ENCODE assay signal across 14 cellular contexts in genomic region chr3:10772230-10773161, GRCh38. TPM values are rescaled to one million over a fixed set of nuclear protein-coding genes. Genes with fewer than 3 reads are reported as not detected.
DNase-seq lines count a peak whose midpoint lies in the region; ATAC-seq, FAIRE-seq and TF ChIP-seq lines count a peak whose summit lies in the region.
"Had no signal": no experiment of that assay in that cellular context is flagged by ENCODE, and none has a peak within 500 bp of the region (broad histone marks: within the 10 kb centered on the region; RNA-seq: fewer than 3 reads in every experiment).

No MANE protein-coding gene starts in this region.

- ATAC-seq in GM12878 (no peak), HG03457 (IDR thresholded peaks at IDR 0.05; ENCODE audit: unreplicated experiment) (no peak), gastroesophageal sphincter (no peak)
- ATAC-seq: activated T-cell treated with anti-CD3 and anti-CD28 coated beads, Interleukin-2, amount 50 U/mL, for 72 hours had no signal

- DNase-seq in EH (ENCODE audit: low read depth), result peak; percentile 2
- peak; percentile 7 for DNase-seq in HT1080 (ENCODE audit: low read depth)
- DNase-seq in GM12878 (ENCODE audit: low read depth, low spot score), result no peak
- DNase-seq in kidney tubule cell (ENCODE audit: low spot score), result peak; percentile 6
- DNase-seq in effector CD8-positive, alpha-beta T cell (lab: John Stamatoyannopoulos, UW), result no peak
- no peak for DNase-seq in SW 1271 (lab: John Stamatoyannopoulos, UW)
- DNase-seq: effector memory CD4-positive, alpha-beta T cell; lower lobe of right lung; MV-4-11; T-helper 1 cell had no signal

- H3K36me3 ChIP-seq in GM12878 (ENCODE audit: control insufficient read depth in 2 of 2, insufficient read depth in 2 of 2, low read length in 1 of 2) (no peaks in the 10 kb centered on the region), gastroesophageal sphincter (no peaks in the 10 kb centered on the region)
- H3K36me3 ChIP-seq: lower lobe of right lung had no signal

- FAIRE-seq in GM12878 (lab: Jason Lieb, UNC), result no peak

- H3K27ac ChIP-seq in GM12878 (ENCODE audit: control insufficient read depth, insufficient read depth) (no peak overlapping the region), gastroesophageal sphincter (no peak overlapping the region)
- H3K27ac ChIP-seq: lower lobe of right lung had no signal

- POLR2A ChIA-PET in GM12878 (lab: Charles Lee), result no interaction called here

- 21% methylated on average over 18 of the region's 18 CpGs for WGBS in GM12878 (ENCODE audit: insufficient coverage, insufficient replicate concordance, low lambda C conversion rate, missing lambda C conversion rate)
- 23 to 31% methylated on average over 6 to 8 of the region's 18 CpGs for WGBS in gastroesophageal sphincter (ENCODE audit: low coverage in 1 of 2), 2 donors

- H3K4me3 ChIP-seq in GM12878 (no peak overlapping the region), gastroesophageal sphincter (no peak overlapping the region)
- H3K4me3 ChIP-seq: lower lobe of right lung, smooth muscle cell had no signal

- H3K4me2 ChIP-seq in GM12878 (ENCODE audit: control insufficient read depth, insufficient read depth), result no peak overlapping the region
- H3K4me2 ChIP-seq: smooth muscle cell had no signal

- H3K27me3 ChIP-seq in GM12878 (replicated peaks in 1 of 2; ENCODE audit: control insufficient read depth in 2 of 2, insufficient read depth in 2 of 2, low read length in 1 of 2) (no peaks in the 10 kb centered on the region; a peak in 1 of 4 replicates), gastroesophageal sphincter (peaks cover 62% of the 10 kb centered on the region)

- intact Hi-C loops in GM12878 (cut with micrococcal nuclease; ENCODE audit: unreplicated experiment), result no loop called here

- TF ChIP-seq EP300 in GM12878 (IDR thresholded peaks at IDR 0.05; ENCODE audit: borderline replicate concordance in 1 of 2, control insufficient read depth in 1 of 2, low read depth in 2 of 2, low read length in 2 of 2), result no peak
- no peak for TF ChIP-seq EP300 in gastroesophageal sphincter (IDR thresholded peaks at IDR 0.05)

- no peaks in the 10 kb centered on the region for H4K20me1 ChIP-seq in GM12878 (ENCODE audit: control insufficient read depth, insufficient read depth)

- H3K4me1 ChIP-seq in GM12878 (ENCODE audit: control insufficient read depth, insufficient read depth, low read length) (no peaks in the 10 kb centered on the region), gastroesophageal sphincter (no peaks in the 10 kb centered on the region)
- H3K4me1 ChIP-seq: lower lobe of right lung had no signal

- no peak overlapping the region for H2AFZ ChIP-seq in GM12878 (ENCODE audit: control insufficient read depth, low read depth, low read length)

- H3K9me3 ChIP-seq in GM12878 (replicated peaks; ENCODE audit: control insufficient read depth, insufficient read depth, low read length) (no peaks in the 10 kb centered on the region), gastroesophageal sphincter (peaks cover 0 to 12% (median 0%) of the 10 kb centered on the region in 3 donors)
- H3K9me3 ChIP-seq: lower lobe of right lung had no signal

- RAD21 ChIA-PET in GM12878 (lab: Charles Lee; ENCODE audit: unreplicated experiment), result no interaction called here

- TF ChIP-seq CTCF in GM12878 (IDR thresholded peaks at IDR 0.05 in 2 of 3, conservative IDR thresholded peaks at IDR 0.05 in 1 of 3; ENCODE audit: control insufficient read depth in 2 of 3, extremely low read depth in 1 of 3, insufficient read depth in 1 of 3, low read depth in 3 of 3, low read length in 3 of 3) (peak in 2 of 3 experiments; percentile 14 to 31; a peak in 2 of 6 replicates), gastroesophageal sphincter (IDR thresholded peaks at IDR 0.05) (no peak)

- CTCF ChIA-PET in GM12878 (lab: Yijun Ruan, JAX), result interaction anchor here (0.6 to 1.3 kb wide), 4 partner anchors 13 to 156 kb away, joined by 3 to 6 read pairs (median 3); no protein-coding TSS in a partner anchor

- no TSS peak for BruUV-seq in GM12878 (replicated peaks; lab: Mats Ljungman, UMichigan)

- TF ChIP-seq POLR2A in GM12878 (IDR thresholded peaks at IDR 0.05; ENCODE audit: low read depth, low read length) (no peak), gastroesophageal sphincter (IDR thresholded peaks at IDR 0.05) (no peak)

- no peak overlapping the region for H3K9ac ChIP-seq in GM12878 (ENCODE audit: control insufficient read depth, insufficient read depth, low read length)

- no peak for TF ChIP-seq RAD21 in GM12878 (IDR thresholded peaks at IDR 0.05; ENCODE audit: insufficient read depth, low read depth, low read length)

- no peaks in the 10 kb centered on the region for H3K79me2 ChIP-seq in GM12878 (ENCODE audit: control insufficient read depth, insufficient read depth, low read length)

- in situ Hi-C loops in GM12878 (cut with MboI), result no loop called here

- SMC1A ChIA-PET in GM12878 (lab: Charles Lee; ENCODE audit: uncharacterized antibody, unreplicated experiment), result no interaction called here

TF ChIP-seq in GM12878, 131 proteins besides CTCF, POLR2A, EP300 and RAD21:
- no peak for TF ChIP-seq GABPA (IDR thresholded peaks at IDR 0.05; ENCODE audit: low read depth)
- no peak for TF ChIP-seq SPI1 (IDR thresholded peaks at IDR 0.05; ENCODE audit: borderline replicate concordance, insufficient read depth, low read depth, low read length)
- no peak for TF ChIP-seq SREBF2 (IDR thresholded peaks at IDR 0.05; ENCODE audit: low read length)
- TF ChIP-seq ETV6 (conservative IDR thresholded peaks at IDR 0.05 in 1 of 2, IDR thresholded peaks at IDR 0.05 in 1 of 2; ENCODE audit: borderline replicate concordance in 1 of 2, low read depth in 1 of 2), result no peak

RNA-seq across cellular contexts. Expression of gene SLC6A11, which starts 43.5 kb away (rescaled TPM):
- not detected in 2 replicates for total RNA-seq in HT1080 (2014; rRNA removed; shearing (Covaris generic))
- polyA plus RNA-seq in HT1080 (2015; cell fraction: cytosol; rRNA removed), result not detected in 2 replicates
- not detected in 2 replicates for polyA plus RNA-seq in HT1080 (2015; cell fraction: nucleus; rRNA removed)
- not detected in 2 replicates for total RNA-seq in GM12878 (2013; cell fraction: nucleolus; rRNA removed)
- total RNA-seq in GM12878 (2014; rRNA removed), result not detected in 2 replicates
- total RNA-seq in GM12878 (2014; rRNA removed; fragmentation: Illumina TruSeq; extraction: Trizol), result not detected in 2 replicates
- total RNA-seq in GM12878 (2021), result not detected in 2 replicates
- not detected for polyA plus RNA-seq in GM12878 (2011; ENCODE audit: low read depth)
- polyA plus RNA-seq in GM12878 (2011; rRNA removed), result not detected in 2 replicates
- polyA plus RNA-seq in GM12878 (2011; cell fraction: cytosol; rRNA removed), result not detected in 2 replicates
- not detected in 2 replicates for polyA plus RNA-seq in GM12878 (2011; cell fraction: nucleus; rRNA removed)
- polyA plus RNA-seq in GM12878 (2012), result not detected in 2 replicates
- not detected in 2 replicates for polyA plus RNA-seq in GM12878 (2014; fragmentation: Illumina TruSeq; extraction: Trizol)
- not detected for polyA plus RNA-seq in GM12878 (2014; fragmentation: Nextera tagmentation; extraction: Ambion mirVana)
- not detected in 2 replicates for polyA plus RNA-seq in GM12878 (2014; rRNA removed)
- polyA plus RNA-seq in GM12878 (2016; fragmentation: Nextera tagmentation; extraction: Ambion mirVana), result not detected
- polyA minus RNA-seq in GM12878 (2011; rRNA and poly(A)+ RNA removed), result not detected in 2 replicates
- polyA minus RNA-seq in GM12878 (2011; cell fraction: cytosol; rRNA and poly(A)+ RNA removed), result not detected in 2 replicates
- not detected in 2 replicates for polyA minus RNA-seq in GM12878 (2011; cell fraction: nucleus; rRNA and poly(A)+ RNA removed)
- total RNA-seq in gastroesophageal sphincter, result under 1 TPM in 1 of 4 donors, not detected in 3; 0.05 TPM
- total RNA-seq: activated T-cell treated with anti-CD3 and anti-CD28 coated beads, Interleukin-2, amount 50 U/mL, for 72 hours; lower lobe of right lung; smooth muscle cell had no signal
- polyA plus RNA-seq: smooth muscle cell had no signal

Comparison
In these comparisons a context has a peak if more than half of its experiments do, and no peak if none do; other contexts are left out.
1. DNase-seq: peak in EH (single experiment), HT1080 (single experiment) and kidney tubule cell (single experiment); none in GM12878 (single experiment), effector CD8-positive, alpha-beta T cell (single experiment) and SW 1271 (0 of 2).
2. CTCF ChIP-seq: peak in GM12878 (2 of 3); none in gastroesophageal sphincter (0 of 4).